1 cellular context compared by ENCODE assay signal in the genomic region with DNA sequence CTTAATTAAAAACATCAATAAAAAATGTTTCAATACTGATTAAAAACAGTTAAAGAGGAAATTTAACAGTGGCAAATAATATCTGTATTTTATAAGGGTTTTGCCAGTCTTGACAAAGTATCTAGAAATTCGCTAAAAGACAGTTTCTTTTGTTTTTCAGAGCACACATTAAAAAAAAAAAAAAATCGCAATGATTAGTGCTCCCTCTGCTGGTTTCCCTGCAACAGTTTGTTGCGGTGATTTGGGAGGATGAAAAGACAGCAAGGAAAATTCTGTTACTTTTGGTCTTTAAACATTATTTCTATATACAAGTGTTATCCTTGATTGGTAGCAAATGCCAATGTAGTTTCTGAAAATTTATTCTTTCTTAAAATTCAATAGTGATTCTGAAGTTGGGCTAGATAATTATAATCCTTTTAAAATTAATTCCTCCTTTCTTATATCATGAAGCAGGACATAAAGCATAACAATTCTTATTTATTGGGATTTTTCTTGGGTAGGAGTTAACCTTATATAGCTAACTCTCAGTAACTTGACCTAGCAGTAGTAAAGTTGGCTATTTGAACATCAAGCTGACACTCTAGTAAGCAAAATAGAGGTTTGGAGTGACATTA.
TF ChIP-seq lines count a peak whose summit lies in the region.

No MANE protein-coding gene starts in this region.

TF ChIP-seq in GM12878, 131 proteins besides CTCF, POLR2A, EP300 and RAD21 (continued from another document):
- TF ChIP-seq SIX5 (IDR thresholded peaks at IDR 0.05; ENCODE audit: low read depth, low read length, severe bottlenecking) = no peak
- TF ChIP-seq STAT3 (IDR thresholded peaks at IDR 0.05; ENCODE audit: low read depth, low read length) = no peak
- peak; percentile 72; the same call in 1 of the 2 replicates for TF ChIP-seq SMC3 (IDR thresholded peaks at IDR 0.05; ENCODE audit: borderline replicate concordance, low read length)
- no peak for TF ChIP-seq CHD2 (IDR thresholded peaks at IDR 0.05; ENCODE audit: borderline replicate concordance, low read depth, low read length)
- no peak for TF ChIP-seq SUZ12 (IDR thresholded peaks at IDR 0.05; ENCODE audit: unreplicated experiment)
- TF ChIP-seq SREBF2 (IDR thresholded peaks at IDR 0.05; ENCODE audit: low read length) = no peak
- no peak for TF ChIP-seq YBX1 (IDR thresholded peaks at IDR 0.05)
- TF ChIP-seq MEF2B (IDR thresholded peaks at IDR 0.05; ENCODE audit: partially characterized antibody, poor library complexity, severe bottlenecking) = no peak
- TF ChIP-seq, protein P1, sequence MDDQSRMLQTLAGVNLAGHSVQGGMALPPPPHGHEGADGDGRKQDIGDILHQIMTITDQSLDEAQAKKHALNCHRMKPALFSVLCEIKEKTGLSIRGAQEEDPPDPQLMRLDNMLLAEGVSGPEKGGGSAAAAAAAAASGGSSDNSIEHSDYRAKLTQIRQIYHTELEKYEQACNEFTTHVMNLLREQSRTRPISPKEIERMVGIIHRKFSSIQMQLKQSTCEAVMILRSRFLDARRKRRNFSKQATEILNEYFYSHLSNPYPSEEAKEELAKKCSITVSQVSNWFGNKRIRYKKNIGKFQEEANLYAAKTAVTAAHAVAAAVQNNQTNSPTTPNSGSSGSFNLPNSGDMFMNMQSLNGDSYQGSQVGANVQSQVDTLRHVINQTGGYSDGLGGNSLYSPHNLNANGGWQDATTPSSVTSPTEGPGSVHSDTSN (IDR thresholded peaks at IDR 0.05; ENCODE audit: insufficient replicate concordance, low read depth, low read length) = no peak
- TF ChIP-seq ZNF384 (IDR thresholded peaks at IDR 0.05; ENCODE audit: borderline replicate concordance, low read depth, low read length) = peak; percentile 93
- no peak for TF ChIP-seq NFIC (IDR thresholded peaks at IDR 0.05; ENCODE audit: low read depth, low read length)
- no peak for TF ChIP-seq MTA2 (IDR thresholded peaks at IDR 0.05; ENCODE audit: low read depth)
- no peak for TF ChIP-seq POLR2AphosphoS5 (IDR thresholded peaks at IDR 0.05; ENCODE audit: low read length)
- no peak for TF ChIP-seq WRNIP1 (IDR thresholded peaks at IDR 0.05; ENCODE audit: borderline replicate concordance, low read depth, low read length)
- no peak for TF ChIP-seq MYB (IDR thresholded peaks at IDR 0.05; ENCODE audit: borderline replicate concordance, low read depth, low read length)
- TF ChIP-seq KDM1A (IDR thresholded peaks at IDR 0.05; ENCODE audit: borderline replicate concordance) = no peak
- TF ChIP-seq KAT2A (conservative IDR thresholded peaks at IDR 0.05; ENCODE audit: control insufficient read depth, low read depth, low read length) = no peak
- TF ChIP-seq CEBPB (IDR thresholded peaks at IDR 0.05; ENCODE audit: borderline replicate concordance in 1 of 2, low read depth in 2 of 2, low read length in 2 of 2) = no peak
- no peak for TF ChIP-seq CREM (IDR thresholded peaks at IDR 0.05; ENCODE audit: low read depth)
- TF ChIP-seq POLR2AphosphoS2 (IDR thresholded peaks at IDR 0.05; ENCODE audit: low read depth, low read length) = no peak
- no peak for TF ChIP-seq ESRRA (IDR thresholded peaks at IDR 0.05; ENCODE audit: low read length)
- peak; percentile 32; the same call in 1 of the 2 replicates for TF ChIP-seq RUNX3 (IDR thresholded peaks at IDR 0.05; ENCODE audit: low read length)
- TF ChIP-seq, protein P2, sequence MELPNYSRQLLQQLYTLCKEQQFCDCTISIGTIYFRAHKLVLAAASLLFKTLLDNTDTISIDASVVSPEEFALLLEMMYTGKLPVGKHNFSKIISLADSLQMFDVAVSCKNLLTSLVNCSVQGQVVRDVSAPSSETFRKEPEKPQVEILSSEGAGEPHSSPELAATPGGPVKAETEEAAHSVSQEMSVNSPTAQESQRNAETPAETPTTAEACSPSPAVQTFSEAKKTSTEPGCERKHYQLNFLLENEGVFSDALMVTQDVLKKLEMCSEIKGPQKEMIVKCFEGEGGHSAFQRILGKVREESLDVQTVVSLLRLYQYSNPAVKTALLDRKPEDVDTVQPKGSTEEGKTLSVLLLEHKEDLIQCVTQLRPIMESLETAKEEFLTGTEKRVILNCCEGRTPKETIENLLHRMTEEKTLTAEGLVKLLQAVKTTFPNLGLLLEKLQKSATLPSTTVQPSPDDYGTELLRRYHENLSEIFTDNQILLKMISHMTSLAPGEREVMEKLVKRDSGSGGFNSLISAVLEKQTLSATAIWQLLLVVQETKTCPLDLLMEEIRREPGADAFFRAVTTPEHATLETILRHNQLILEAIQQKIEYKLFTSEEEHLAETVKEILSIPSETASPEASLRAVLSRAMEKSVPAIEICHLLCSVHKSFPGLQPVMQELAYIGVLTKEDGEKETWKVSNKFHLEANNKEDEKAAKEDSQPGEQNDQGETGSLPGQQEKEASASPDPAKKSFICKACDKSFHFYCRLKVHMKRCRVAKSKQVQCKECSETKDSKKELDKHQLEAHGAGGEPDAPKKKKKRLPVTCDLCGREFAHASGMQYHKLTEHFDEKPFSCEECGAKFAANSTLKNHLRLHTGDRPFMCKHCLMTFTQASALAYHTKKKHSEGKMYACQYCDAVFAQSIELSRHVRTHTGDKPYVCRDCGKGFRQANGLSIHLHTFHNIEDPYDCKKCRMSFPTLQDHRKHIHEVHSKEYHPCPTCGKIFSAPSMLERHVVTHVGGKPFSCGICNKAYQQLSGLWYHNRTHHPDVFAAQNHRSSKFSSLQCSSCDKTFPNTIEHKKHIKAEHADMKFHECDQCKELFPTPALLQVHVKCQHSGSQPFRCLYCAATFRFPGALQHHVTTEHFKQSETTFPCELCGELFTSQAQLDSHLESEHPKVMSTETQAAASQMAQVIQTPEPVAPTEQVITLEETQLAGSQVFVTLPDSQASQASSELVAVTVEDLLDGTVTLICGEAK (IDR thresholded peaks at IDR 0.05; ENCODE audit: borderline replicate concordance) = no peak
